ENCODE assay signal across 10 cellular contexts in the genomic region with DNA sequence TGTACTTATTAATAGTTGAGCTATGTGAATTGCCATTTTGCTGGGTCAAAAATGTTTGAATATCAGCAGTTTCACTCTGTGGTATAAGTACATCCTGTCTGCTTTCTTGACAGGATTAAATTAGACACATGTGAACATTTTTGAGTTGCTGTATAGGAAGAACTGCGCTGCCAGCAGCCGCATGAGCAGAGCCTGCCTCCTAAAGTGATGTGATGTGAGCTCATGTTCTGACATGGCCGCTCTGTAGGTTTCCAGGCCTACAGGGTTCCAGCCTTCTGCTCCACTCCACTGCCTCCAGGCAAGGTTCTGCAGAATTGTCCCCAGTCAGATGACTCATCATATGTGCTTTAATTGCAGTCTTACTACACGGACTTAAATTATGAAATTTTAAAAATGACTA.
DNase-seq lines count a peak whose midpoint lies in the region; ATAC-seq, FAIRE-seq and TF ChIP-seq lines count a peak whose summit lies in the region.
"Had no signal": no experiment of that assay in that cellular context is flagged by ENCODE, and none has a peak within 500 bp of the region (broad histone marks: within the 10 kb centered on the region; RNA-seq: fewer than 3 reads in every experiment).

No MANE protein-coding gene starts in this region.

- no peak for TF ChIP-seq EP300 in K562 (IDR thresholded peaks at IDR 0.05; ENCODE audit: low read length)

- peak; percentile 36 for DNase-seq in GM13977 (ENCODE audit: low spot score)
- no peak for DNase-seq in K562 (ENCODE audit: extremely low read depth in 1 of 4, low spot score in 3 of 4)
- DNase-seq in naive thymus-derived CD8-positive, alpha-beta T cell = no peak
- DNase-seq in heart left ventricle = no peak
- DNase-seq in GM19239 (ENCODE audit: insufficient read length, low spot score) = no peak
- no peak for DNase-seq in CD4-positive, alpha-beta memory T cell
- DNase-seq: naive B cell had no signal

- H3K27me3 Mint-ChIP-seq in naive thymus-derived CD8-positive, alpha-beta T cell = no peaks in the 10 kb centered on the region
- H3K27me3 Mint-ChIP-seq in CD4-positive, alpha-beta memory T cell = no peaks in the 10 kb centered on the region
- H3K27me3 Mint-ChIP-seq: naive B cell had no signal

- no peak overlapping the region for H2AFZ ChIP-seq in K562 (ENCODE audit: low read depth, low read length)

- peaks cover 0 to 3% (median 0%) of the 10 kb centered on the region in 9 donors for H3K9me3 Mint-ChIP-seq in naive thymus-derived CD8-positive, alpha-beta T cell
- no peaks in the 10 kb centered on the region for H3K9me3 Mint-ChIP-seq in CD4-positive, alpha-beta memory T cell

- no peaks in the 10 kb centered on the region for H4K20me1 ChIP-seq in K562 (replicated peaks; ENCODE audit: control insufficient read depth, insufficient read depth, low read length)

- peak overlapping the region in 1 of 10 donors; percentile 55 for H3K27ac Mint-ChIP-seq in naive thymus-derived CD8-positive, alpha-beta T cell
- H3K27ac Mint-ChIP-seq in CD4-positive, alpha-beta memory T cell = peak overlapping the region in 2 of 7 donors; percentile 41 to 64

- TF ChIP-seq RAD21 in K562 (CRISPR knock-in tag; conservative IDR thresholded peaks at IDR 0.05 in 1 of 2, IDR thresholded peaks at IDR 0.05 in 1 of 2) = no peak

- H3K4me1 ChIP-seq in K562 (replicated peaks in 1 of 2; ENCODE audit: control insufficient read depth in 2 of 2, insufficient read depth in 2 of 2, low read length in 2 of 2) (no peaks in the 10 kb centered on the region; a peak in 1 of 5 replicates), heart left ventricle (peaks cover 0 to 7% (median 0%) of the 10 kb centered on the region in 12 donors)
- H3K4me1 ChIP-seq in CD4-positive, alpha-beta memory T cell (ENCODE audit: insufficient read depth, low read length) = peaks cover 8% of the 10 kb centered on the region

- in situ Hi-C loops in GM13977 (cut with MboI; ENCODE audit: low pct_unique_long_range_greater_than_20kb, low sequenced_read_pairs, unreplicated experiment) = no loop called here
- in situ Hi-C loops in K562 (cut with MboI) = no loop called here

- no peak overlapping the region for H3K4me3 Mint-ChIP-seq in naive thymus-derived CD8-positive, alpha-beta T cell
- H3K4me3 Mint-ChIP-seq in CD4-positive, alpha-beta memory T cell = no peak overlapping the region
- H3K4me3 Mint-ChIP-seq: naive B cell had no signal

- intact Hi-C loops in K562 (cut with micrococcal nuclease) = no loop called here
- intact Hi-C loops in heart left ventricle (cut with DNase I) = no loop called here
- intact Hi-C loops in CD4-positive, alpha-beta memory T cell (cut with micrococcal nuclease) = no loop called here

- TF ChIP-seq CTCF in GM13977 (IDR thresholded peaks at IDR 0.05; ENCODE audit: extremely low read depth, insufficient read depth, missing control alignments) = no peak
- TF ChIP-seq CTCF in K562 (IDR thresholded peaks at IDR 0.05 in 2 of 3, conservative IDR thresholded peaks at IDR 0.05 in 1 of 3; ENCODE audit: insufficient read depth in 2 of 3, low read depth in 1 of 3, low read length in 3 of 3) = no peak
- TF ChIP-seq CTCF in heart left ventricle (IDR thresholded peaks at IDR 0.05) = no peak

- no peaks in the 10 kb centered on the region for H3K9me1 ChIP-seq in K562 (ENCODE audit: control insufficient read depth, insufficient read depth, low read length)

- no peak for TF ChIP-seq POLR2A in K562 (conservative IDR thresholded peaks at IDR 0.05)
- TF ChIP-seq POLR2A in heart left ventricle (IDR thresholded peaks at IDR 0.05) = no peak

- CTCF ChIA-PET in K562 (lab: Yijun Ruan, JAX; ENCODE audit: low intra/inter-chr PET ratio) = no interaction called here
- CTCF ChIA-PET in CD4-positive, alpha-beta memory T cell (lab: Charles Lee; ENCODE audit: partially characterized antibody) = no interaction called here

- H3K9me3 ChIP-seq in K562 (replicated peaks; ENCODE audit: control insufficient read depth, insufficient read depth, low read depth, low read length) (no peaks in the 10 kb centered on the region), heart left ventricle (no peaks in the 10 kb centered on the region)
- H3K9me3 ChIP-seq in CD4-positive, alpha-beta memory T cell (ENCODE audit: control insufficient read depth in 1 of 2, low read length in 2 of 2) = no peaks in the 10 kb centered on the region

- H3K4me1 Mint-ChIP-seq in naive thymus-derived CD8-positive, alpha-beta T cell = peaks cover 4 to 16% (median 10%) of the 10 kb centered on the region in 4 donors
- H3K4me1 Mint-ChIP-seq in CD4-positive, alpha-beta memory T cell = peaks cover 4 to 16% (median 9%) of the 10 kb centered on the region in 4 donors

- no peak overlapping the region for H3K4me3 ChIP-seq in K562
- H3K4me3 ChIP-seq in heart left ventricle = no peak overlapping the region
- H3K4me3 ChIP-seq in CD4-positive, alpha-beta memory T cell (ENCODE audit: low read length in 2 of 2) = no peak overlapping the region

- H3K36me3 ChIP-seq in K562 (ENCODE audit: control insufficient read depth, insufficient read depth, low read length) = no peaks in the 10 kb centered on the region
- peaks cover 0 to 44% (median 27%) of the 10 kb centered on the region in 9 donors for H3K36me3 ChIP-seq in heart left ventricle
- peaks cover 5% of the 10 kb centered on the region for H3K36me3 ChIP-seq in CD4-positive, alpha-beta memory T cell (ENCODE audit: insufficient read depth, low read length)

- FAIRE-seq in K562 (lab: Jason Lieb, UNC) = no peak
- no peak for FAIRE-seq in GM19239 (lab: Jason Lieb, UNC)
- FAIRE-seq: frontal cortex had no signal

- H3K27ac ChIP-seq in K562 (ENCODE audit: extremely low read depth, low read depth, low read length) (no peak overlapping the region), heart left ventricle (no peak overlapping the region)
- H3K27ac ChIP-seq in CD4-positive, alpha-beta memory T cell (ENCODE audit: low read depth, low read length) = no peak overlapping the region

- H3K27me3 ChIP-seq in K562 (ENCODE audit: control insufficient read depth in 2 of 2, insufficient read depth in 2 of 2, low read length in 2 of 2) = no peaks in the 10 kb centered on the region
- no peaks in the 10 kb centered on the region for H3K27me3 ChIP-seq in heart left ventricle
- H3K27me3 ChIP-seq in CD4-positive, alpha-beta memory T cell (ENCODE audit: insufficient read depth, low read length) = no peaks in the 10 kb centered on the region

- POLR2A ChIA-PET in K562 (lab: Yijun Ruan, JAX) = no interaction called here
- POLR2A ChIA-PET in naive thymus-derived CD8-positive, alpha-beta T cell (lab: Charles Lee) = no interaction called here
- POLR2A ChIA-PET in CD4-positive, alpha-beta memory T cell (lab: Charles Lee; ENCODE audit: partially characterized antibody) = no interaction called here

- no TSS peak for BruUV-seq in K562 (replicated peaks; lab: Mats Ljungman, UMichigan)

- H3K4me2 ChIP-seq in K562 (ENCODE audit: insufficient read depth, low read length) = no peak overlapping the region

- peak; percentile 90 for ATAC-seq in GM19455 (IDR thresholded peaks at IDR 0.05; ENCODE audit: unreplicated experiment)
- ATAC-seq in HG03135 (IDR thresholded peaks at IDR 0.05; ENCODE audit: unreplicated experiment) = peak; percentile 64
- no peak for ATAC-seq in K562
- ATAC-seq in naive thymus-derived CD8-positive, alpha-beta T cell = no peak
- ATAC-seq in heart left ventricle = no peak

- H3K79me2 ChIP-seq in K562 (ENCODE audit: control insufficient read depth, insufficient read depth, low read length) = no peaks in the 10 kb centered on the region

- peaks cover 19 to 69% (median 43%) of the 10 kb centered on the region in 3 donors for H3K36me3 Mint-ChIP-seq in naive thymus-derived CD8-positive, alpha-beta T cell
- peaks cover 46 to 54% of the 10 kb centered on the region in 2 donors for H3K36me3 Mint-ChIP-seq in CD4-positive, alpha-beta memory T cell

- 75% methylated on average over 4 of the region's 4 CpGs for WGBS in K562 (ENCODE audit: insufficient coverage, low coverage, missing lambda C conversion rate)
- WGBS in heart left ventricle, 4 donors = 86 to 94% (median 89%) methylated on average over 4 of the region's 4 CpGs

- H3K9ac ChIP-seq in K562 (ENCODE audit: insufficient read depth in 1 of 2, low read depth in 2 of 2, low read length in 2 of 2) = no peak overlapping the region

TF ChIP-seq in K562, 482 proteins besides CTCF, POLR2A, EP300 and RAD21:
- TF ChIP-seq ZNF707 (CRISPR knock-in tag; conservative IDR thresholded peaks at IDR 0.05) (no peak), ATF3 (IDR thresholded peaks at IDR 0.05) (peak; percentile 21; the same call in 1 of the 2 replicates), ATF3 (CRISPR knock-in tag; conservative IDR thresholded peaks at IDR 0.05) (no peak)

Comparison
In these comparisons a context has a peak if more than half of its experiments do, and no peak if none do; other contexts are left out.
1. ATAC-seq: peak in GM19455 (single experiment) and HG03135 (single experiment); none in K562 (single experiment), naive thymus-derived CD8-positive, alpha-beta T cell (0 of 2) and heart left ventricle (0 of 4).